Comparison of ENCODE assay signal across 1 cellular context in the genomic region with DNA sequence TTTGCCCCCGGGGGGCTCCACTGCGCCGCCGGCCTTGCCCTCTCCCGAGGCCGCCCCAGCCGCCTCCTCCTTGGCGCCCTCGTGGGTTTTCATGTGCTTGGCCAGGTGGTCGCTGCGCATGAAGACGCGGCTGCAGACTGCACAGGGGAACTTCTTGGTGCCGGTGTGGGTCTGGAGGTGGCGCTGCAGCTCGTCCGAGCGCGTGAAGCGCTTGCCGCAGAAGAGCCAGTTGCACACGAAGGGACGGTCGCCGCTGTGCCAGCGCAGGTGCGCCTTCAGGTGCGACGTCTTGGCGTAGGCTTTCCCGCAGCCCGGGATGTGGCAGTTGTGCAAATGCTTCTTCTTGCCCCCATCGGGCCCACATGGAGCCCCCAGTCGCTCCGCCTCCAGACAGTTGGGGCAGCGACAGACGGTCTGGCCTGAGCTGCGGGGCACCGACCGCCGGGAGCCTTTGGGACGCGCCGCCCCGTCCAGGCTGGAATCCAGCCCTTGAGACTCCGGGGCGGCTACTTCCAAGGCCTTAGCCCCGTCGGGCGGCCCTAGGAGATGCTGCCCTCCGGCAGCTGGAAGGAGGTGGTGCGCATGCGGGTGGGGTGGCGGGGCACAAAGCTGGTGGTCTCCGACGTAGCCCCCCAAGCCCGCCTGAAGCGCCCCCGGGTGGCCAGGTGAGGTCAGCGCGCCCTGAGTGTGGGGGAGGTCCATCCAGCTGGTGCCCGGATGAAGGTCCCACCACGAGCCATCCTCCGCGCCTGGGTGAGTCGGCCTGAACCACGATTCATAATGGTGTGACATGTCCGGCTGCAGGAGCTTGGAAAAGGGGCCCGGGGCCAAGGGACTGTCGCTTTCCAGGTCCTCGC.
TF ChIP-seq lines count a peak whose summit lies in the region.

No MANE protein-coding gene starts in this region.

TF ChIP-seq in H1, 55 proteins besides CTCF, POLR2A, EP300 and RAD21:
- TF ChIP-seq TAF7 (optimal IDR thresholded peaks at IDR 0.05; ENCODE audit: borderline replicate concordance, low read depth, low read length) (peak; percentile 4), TBP (IDR thresholded peaks at IDR 0.05; ENCODE audit: low read depth, low read length) (no peak), JUN (IDR thresholded peaks at IDR 0.05; ENCODE audit: low read depth, low read length) (no peak), NRF1 (IDR thresholded peaks at IDR 0.05; ENCODE audit: low read depth, low read length) (peak; percentile 26; the same call in 1 of the 2 replicates), TAF1 (IDR thresholded peaks at IDR 0.05; ENCODE audit: low read depth, low read length) (peak; percentile 14; the same call in 1 of the 2 replicates), CTBP2 (IDR thresholded peaks at IDR 0.05; ENCODE audit: borderline replicate concordance, insufficient read depth, insufficient read length, low read length) (no peak), KDM1A (IDR thresholded peaks at IDR 0.05; ENCODE audit: borderline replicate concordance, low read length) (peak; percentile 68), RBBP5 (IDR thresholded peaks at IDR 0.05; ENCODE audit: borderline replicate concordance, low read depth, low read length) (peak; percentile 24; the same call in 1 of the 2 replicates), POLR2AphosphoS5 (IDR thresholded peaks at IDR 0.05; ENCODE audit: low read depth, low read length) (no peak), GABPA (IDR thresholded peaks at IDR 0.05; ENCODE audit: borderline replicate concordance, insufficient read depth, low read length) (no peak; the same call in 1 of the 2 replicates), ZNF274 (IDR thresholded peaks at IDR 0.05; ENCODE audit: borderline replicate concordance, extremely low read depth, low read length) (no peak), CBX5 (IDR thresholded peaks at IDR 0.05; ENCODE audit: low read depth, low read length) (no peak), CBX8 (IDR thresholded peaks at IDR 0.05; ENCODE audit: borderline replicate concordance, low read depth, low read length) (no peak), SIX5 (IDR thresholded peaks at IDR 0.05; ENCODE audit: low read depth, low read length) (no peak), HDAC2 (IDR thresholded peaks at IDR 0.05; ENCODE audit: borderline replicate concordance in 1 of 2, low read depth in 2 of 2, low read length in 2 of 2) (no peak), KDM4A (IDR thresholded peaks at IDR 0.05; ENCODE audit: low read depth, low read length, severe bottlenecking) (peak; percentile 88), JUND (IDR thresholded peaks at IDR 0.05; ENCODE audit: low read length) (no peak), POU5F1 (IDR thresholded peaks at IDR 0.05; ENCODE audit: low read depth, low read length) (no peak), NANOG (IDR thresholded peaks at IDR 0.05; ENCODE audit: insufficient read depth, low read depth, low read length, poor library complexity, severe bottlenecking) (no peak), HDAC6 (IDR thresholded peaks at IDR 0.05; ENCODE audit: low read depth, low read length) (no peak), YY1 (IDR thresholded peaks at IDR 0.05; ENCODE audit: low read depth, low read length) (no peak), FOSL1 (IDR thresholded peaks at IDR 0.05; ENCODE audit: insufficient read depth, low read depth, low read length) (no peak), RXRA (IDR thresholded peaks at IDR 0.05; ENCODE audit: insufficient read depth, low read depth, low read length) (no peak), BCL11A (IDR thresholded peaks at IDR 0.05; ENCODE audit: low read depth in 2 of 2, low read length in 2 of 2) (no peak), BRCA1 (IDR thresholded peaks at IDR 0.05; ENCODE audit: low read depth, low read length) (no peak), CREB1 (IDR thresholded peaks at IDR 0.05) (peak; percentile 69; the same call in 1 of the 2 replicates), RFX5 (IDR thresholded peaks at IDR 0.05; ENCODE audit: borderline replicate concordance, low read depth, low read length) (no peak), SP1 (IDR thresholded peaks at IDR 0.05; ENCODE audit: low read depth, low read length) (no peak), GTF2F1 (IDR thresholded peaks at IDR 0.05; ENCODE audit: borderline replicate concordance, low read depth, low read length) (no peak)
- TF ChIP-seq, protein P1, sequence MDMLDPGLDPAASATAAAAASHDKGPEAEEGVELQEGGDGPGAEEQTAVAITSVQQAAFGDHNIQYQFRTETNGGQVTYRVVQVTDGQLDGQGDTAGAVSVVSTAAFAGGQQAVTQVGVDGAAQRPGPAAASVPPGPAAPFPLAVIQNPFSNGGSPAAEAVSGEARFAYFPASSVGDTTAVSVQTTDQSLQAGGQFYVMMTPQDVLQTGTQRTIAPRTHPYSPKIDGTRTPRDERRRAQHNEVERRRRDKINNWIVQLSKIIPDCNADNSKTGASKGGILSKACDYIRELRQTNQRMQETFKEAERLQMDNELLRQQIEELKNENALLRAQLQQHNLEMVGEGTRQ (IDR thresholded peaks at IDR 0.05; ENCODE audit: low read length) = no peak
- TF ChIP-seq, protein P2, sequence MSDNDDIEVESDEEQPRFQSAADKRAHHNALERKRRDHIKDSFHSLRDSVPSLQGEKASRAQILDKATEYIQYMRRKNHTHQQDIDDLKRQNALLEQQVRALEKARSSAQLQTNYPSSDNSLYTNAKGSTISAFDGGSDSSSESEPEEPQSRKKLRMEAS (IDR thresholded peaks at IDR 0.05) = peak; percentile 95
- TF ChIP-seq, protein P3, sequence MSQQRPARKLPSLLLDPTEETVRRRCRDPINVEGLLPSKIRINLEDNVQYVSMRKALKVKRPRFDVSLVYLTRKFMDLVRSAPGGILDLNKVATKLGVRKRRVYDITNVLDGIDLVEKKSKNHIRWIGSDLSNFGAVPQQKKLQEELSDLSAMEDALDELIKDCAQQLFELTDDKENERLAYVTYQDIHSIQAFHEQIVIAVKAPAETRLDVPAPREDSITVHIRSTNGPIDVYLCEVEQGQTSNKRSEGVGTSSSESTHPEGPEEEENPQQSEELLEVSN (IDR thresholded peaks at IDR 0.05) = peak; percentile 93
- TF ChIP-seq, protein P4, sequence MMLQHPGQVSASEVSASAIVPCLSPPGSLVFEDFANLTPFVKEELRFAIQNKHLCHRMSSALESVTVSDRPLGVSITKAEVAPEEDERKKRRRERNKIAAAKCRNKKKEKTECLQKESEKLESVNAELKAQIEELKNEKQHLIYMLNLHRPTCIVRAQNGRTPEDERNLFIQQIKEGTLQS (IDR thresholded peaks at IDR 0.05; ENCODE audit: insufficient read depth, low read depth, low read length) = no peak
